32 cellular contexts compared by ENCODE assay signal in genomic region chr2:133787651-133788050, GRCh38.
"Had no signal": no experiment of that assay in that cellular context is flagged by ENCODE, and none has a peak within 500 bp of the region (broad histone marks: within the 10 kb centered on the region; RNA-seq: fewer than 3 reads in every experiment).

No MANE protein-coding gene starts in this region.

- H3K4me1 ChIP-seq: breast epithelium had no signal

- DNase-seq: activated CD4-positive, alpha-beta memory T cell treated with anti-CD3 and anti-CD28 coated beads, Interleukin-2, amount 10 ng/mL, durations not matched to agents 7 days and 5 days; activated CD4-positive, alpha-beta T cell treated with anti-CD3 and anti-CD28 coated beads for 1 hour; activated CD4-positive, alpha-beta T cell treated with anti-CD3 and anti-CD28 coated beads for 48 hours; activated CD4-positive, CD25-positive, alpha-beta regulatory T cell; activated effector memory CD4-positive, alpha-beta T cell treated with anti-CD3 and anti-CD28 coated beads, Interleukin-2, amount 50 U/mL, for 16 hours; activated naive CD4-positive, alpha-beta T cell; activated naive CD4-positive, alpha-beta T cell treated with anti-CD3 and anti-CD28 coated beads, Interleukin-2, amount 50 U/mL, for 16 hours; activated naive CD8-positive, alpha-beta T cell treated with anti-CD3 and anti-CD28 coated beads for 36 hours; activated T-cell treated with anti-CD3 and anti-CD28 coated beads, Interleukin-2, amount 50 U/mL, for 1 hour; activated T-cell treated with anti-CD3 and anti-CD28 coated beads, Interleukin-2, amount 50 U/mL, for 72 hours; amniotic stem cell; aorta; Kasumi-1; KG1; MM.1S; MV-4-11; NCI-H1092; NCI-H1436 treated with DMSO at 0.1 percent for 48 hours; NCI-H1694 treated with DMSO at 0.1 percent for 48 hours; NCI-H2029; NCI-H345; NCI-H524 treated with DMSO at 0.1 percent for 48 hours; RPMI8226; SHP77 treated with DMSO at 0.1 percent for 48 hours; T-helper 1 cell; T-helper 2 cell; T-helper 9 cell; WERI-Rb-1 had no signal

- H3K9me3 ChIP-seq: breast epithelium, SJSA1 had no signal

- H3K4me3 ChIP-seq: breast epithelium, SJSA1 had no signal

- H3K27me3 ChIP-seq: breast epithelium, SJSA1 had no signal

- H3K36me3 ChIP-seq: breast epithelium, SJSA1, WERI-Rb-1 had no signal

- ATAC-seq: activated T-cell treated with anti-CD3 and anti-CD28 coated beads, Interleukin-2, amount 50 U/mL, for 72 hours; activated T-helper 17 cell treated with anti-CD3 and anti-CD28 coated beads, Interleukin-2, amount 50 U/mL, for 72 hours; Panc1 had no signal

- H3K27ac ChIP-seq: breast epithelium, SJSA1, WERI-Rb-1 had no signal
